27 cellular contexts compared by ENCODE assay signal in genomic region chr20:41405436-41405835, GRCh38. TPM values are rescaled to one million over a fixed set of nuclear protein-coding genes. Genes with fewer than 3 reads are reported as not detected.
A peak's percentile ranks its signal among the peaks of the same experiment; 100 is the strongest.
DNase-seq lines count a peak whose midpoint lies in the region; ATAC-seq, FAIRE-seq and TF ChIP-seq lines count a peak whose summit lies in the region.
"Had no signal": no experiment of that assay in that cellular context is flagged by ENCODE, and none has a peak within 500 bp of the region (broad histone marks: within the 10 kb centered on the region; RNA-seq: fewer than 3 reads in every experiment).

No MANE protein-coding gene starts in this region.

- H3K9ac ChIP-seq in KMS-11 = no peak overlapping the region
- H3K9ac ChIP-seq: BLaER1 treated with 17β-estradiol and CSF1 and Interleukin-3, amounts not matched to agents 10 nM and 100 nM; GM23248 had no signal

- no peaks in the 10 kb centered on the region; the same call in 1 of the 2 replicates for H3K79me2 ChIP-seq in KMS-11 (ENCODE audit: insufficient read depth, low read depth)

- WGBS in heart left ventricle, 4 donors = 56 to 87% (median 66%) methylated on average over 3 of the region's 3 CpGs
- whole genome bisulfite sequencing in pancreas, 2 donors = 84 to 90% methylated on average over 3 of the region's 3 CpGs

- ATAC-seq in heart left ventricle (peak; percentile 50 to 79 (median 70)), gastrocnemius medialis (peak; percentile 89 to 93), pancreas (no peak), esophagus mucosa (no peak)
- ATAC-seq: A549, Panc1 had no signal

- DNase-seq in G401 (ENCODE audit: low spot score) (peak; percentile 93), heart left ventricle (peak in 2 of 5 donors; percentile 55), gastrocnemius medialis (peak; percentile 89 to 91), NCI-H510A treated with DMSO at 0.1 percent for 48 hours (lab: John Stamatoyannopoulos, UW) (no peak), pancreas (no peak)
- DNase-seq: AML-193; CD4-positive, alpha-beta T cell; GM23248; H7; IMR-90; KG1; NCI-H1048; NCI-H1417; NCI-H1694; NCI-H2029 treated with DMSO at 0.1 percent for 48 hours; NCI-H446 treated with DMSO at 0.1 percent for 48 hours; NCI-H69; SIG-M5 had no signal

- in situ Hi-C loops in G401 (cut with HindIII; ENCODE audit: low sequenced_read_pairs) (no loop called here), gastrocnemius medialis (cut with MboI; ENCODE audit: low sequenced_read_pairs in 4 of 4) (no loop called here)

- FAIRE-seq in pancreas (lab: Jason Lieb, UNC) = no peak
- FAIRE-seq: A549, D721Med, GM18507 had no signal

- TF ChIP-seq POLR2A in heart left ventricle (IDR thresholded peaks at IDR 0.05) = no peak
- no peak for TF ChIP-seq POLR2A in gastrocnemius medialis (IDR thresholded peaks at IDR 0.05)

- intact Hi-C loops in heart left ventricle (cut with DNase I) = loop anchor here in 8 of 10 donors (5.0 to 10.0 kb wide), 9 partner anchors 38 to 271 kb away; partner anchors contain the start of genes LPIN3 (in 3 of the 8), PLCG1 (in 2 of the 8) and EMILIN3 (in 1 of the 8)
- intact Hi-C loops in gastrocnemius medialis (cut with DNase I; ENCODE audit: low total_unique reads) = no loop called here
- intact Hi-C loops in pancreas (cut with DNase I) = no loop called here

- no peak overlapping the region for H2AFZ ChIP-seq in KMS-11 (ENCODE audit: low read depth)
- H2AFZ ChIP-seq: GM23248 had no signal

- H3K36me3 ChIP-seq in KMS-11 (ENCODE audit: insufficient read depth) = no peaks in the 10 kb centered on the region; the same call in 1 of the 2 replicates
- H3K36me3 ChIP-seq in heart left ventricle = peaks cover 0 to 77% (median 58%) of the 10 kb centered on the region in 9 donors
- H3K36me3 ChIP-seq in gastrocnemius medialis = peaks cover 0 to 19% of the 10 kb centered on the region in 2 donors
- H3K36me3 ChIP-seq in pancreas = peaks cover 4 to 52% (median 16%) of the 10 kb centered on the region in 3 donors

- no peak for TF ChIP-seq CTCF in KMS-11 (conservative IDR thresholded peaks at IDR 0.05; ENCODE audit: low read depth, low read length)
- TF ChIP-seq CTCF in heart left ventricle (IDR thresholded peaks at IDR 0.05) = no peak
- no peak for TF ChIP-seq CTCF in gastrocnemius medialis (IDR thresholded peaks at IDR 0.05 in 4 of 5, conservative IDR thresholded peaks at IDR 0.05 in 1 of 5)
- no peak for TF ChIP-seq CTCF in pancreas (IDR thresholded peaks at IDR 0.05)

- H3K27me3 ChIP-seq in KMS-11 (ENCODE audit: insufficient read depth, low read depth) = no peaks in the 10 kb centered on the region
- H3K27me3 ChIP-seq in heart left ventricle = no peaks in the 10 kb centered on the region
- no peaks in the 10 kb centered on the region for H3K27me3 ChIP-seq in gastrocnemius medialis
- H3K27me3 ChIP-seq in pancreas = no peaks in the 10 kb centered on the region
- H3K27me3 ChIP-seq: BLaER1 treated with 17β-estradiol and CSF1 and Interleukin-3, amounts not matched to agents 10 nM and 100 nM had no signal

- H3K9me3 ChIP-seq in heart left ventricle = no peaks in the 10 kb centered on the region
- H3K9me3 ChIP-seq in gastrocnemius medialis = no peaks in the 10 kb centered on the region
- no peaks in the 10 kb centered on the region for H3K9me3 ChIP-seq in pancreas
- H3K9me3 ChIP-seq: A549; BLaER1 treated with 17β-estradiol and CSF1 and Interleukin-3, amounts not matched to agents 10 nM and 100 nM had no signal

- no peaks in the 10 kb centered on the region for H4K20me1 ChIP-seq in KMS-11 (ENCODE audit: insufficient read depth)

- H3K4me3 ChIP-seq in KMS-11 (IDR thresholded peaks at IDR 0.05; ENCODE audit: insufficient read depth, low read depth, low read length) (no peak overlapping the region), heart left ventricle (no peak overlapping the region), gastrocnemius medialis (no peak overlapping the region), pancreas (no peak overlapping the region)
- H3K4me3 ChIP-seq: A549; BLaER1 treated with 17β-estradiol and CSF1 and Interleukin-3, amounts not matched to agents 10 nM and 100 nM; GM23248; SK-N-MC had no signal

- H3K27ac ChIP-seq in KMS-11 (peak overlapping the region; percentile 86; the same call in 1 of the 2 replicates), heart left ventricle (peak overlapping the region in 1 of 12 donors; percentile 31), gastrocnemius medialis (peak overlapping the region; percentile 32 to 82 (median 62)), pancreas (no peak overlapping the region)
- H3K27ac ChIP-seq: A549; BLaER1 treated with 17β-estradiol and CSF1 and Interleukin-3, amounts not matched to agents 10 nM and 100 nM; GM23248; RWPE1; SK-N-MC had no signal

- peaks cover 73% of the 10 kb centered on the region for H3K4me1 ChIP-seq in KMS-11 (ENCODE audit: low read depth, poor library complexity, severe bottlenecking)
- peaks cover 0 to 41% (median 22%) of the 10 kb centered on the region in 12 donors for H3K4me1 ChIP-seq in heart left ventricle
- peaks cover 48 to 50% of the 10 kb centered on the region in 2 donors for H3K4me1 ChIP-seq in gastrocnemius medialis
- no peaks in the 10 kb centered on the region for H3K4me1 ChIP-seq in pancreas
- H3K4me1 ChIP-seq: A549 had no signal

- H3K4me2 ChIP-seq in KMS-11 = no peak overlapping the region; the same call in 1 of the 2 replicates
- H3K4me2 ChIP-seq: A549 had no signal

RNA-seq across cellular contexts. Expression of gene EMILIN3, which starts 38.8 kb away (rescaled TPM):
- 0.71 TPM in 1 of 2 replicates, not detected in the other for total RNA-seq in G401 (2014; rRNA removed; shearing (Covaris generic))
- total RNA-seq in heart left ventricle (1 to 10 TPM in 8 of 9 donors, under 1 TPM in 1; 0.24 to 9.3 (median 2.2) TPM), gastrocnemius medialis (under 1 TPM in 3 of 4 donors, not detected in 1; 0.20 to 0.33 (median 0.20) TPM), pancreas (under 1 TPM in 3 of 6 donors, not detected in 3; 0.04 to 0.06 (median 0.06) TPM), esophagus mucosa (0.12 TPM)
- polyA plus RNA-seq in heart left ventricle (1 to 10 TPM; 1.2 to 3.3 TPM), pancreas (under 1 TPM; 0.23 to 0.33 TPM)
- total RNA-seq: GM23248 had no signal
- polyA plus RNA-seq: GM23248 had no signal

Comparison
In these comparisons a context has a peak if more than half of its experiments do, and no peak if none do; other contexts are left out.
1. DNase-seq: peak in G401 (single experiment) and gastrocnemius medialis (2 of 2); none in NCI-H510A treated with DMSO at 0.1 percent for 48 hours (single experiment) and pancreas (0 of 6).
2. H3K27ac ChIP-seq: peak in KMS-11 (single experiment) and gastrocnemius medialis (4 of 4); none in pancreas (0 of 4).
3. ATAC-seq: peak in heart left ventricle (4 of 4) and gastrocnemius medialis (2 of 2); none in pancreas (0 of 4) and esophagus mucosa (single experiment).
4. intact Hi-C loops: an anchor here in heart left ventricle (5.0 to 10.0 kb wide); none called in gastrocnemius medialis and pancreas.